Comparison of ENCODE assay signal across 14 cellular contexts in the genomic region with DNA sequence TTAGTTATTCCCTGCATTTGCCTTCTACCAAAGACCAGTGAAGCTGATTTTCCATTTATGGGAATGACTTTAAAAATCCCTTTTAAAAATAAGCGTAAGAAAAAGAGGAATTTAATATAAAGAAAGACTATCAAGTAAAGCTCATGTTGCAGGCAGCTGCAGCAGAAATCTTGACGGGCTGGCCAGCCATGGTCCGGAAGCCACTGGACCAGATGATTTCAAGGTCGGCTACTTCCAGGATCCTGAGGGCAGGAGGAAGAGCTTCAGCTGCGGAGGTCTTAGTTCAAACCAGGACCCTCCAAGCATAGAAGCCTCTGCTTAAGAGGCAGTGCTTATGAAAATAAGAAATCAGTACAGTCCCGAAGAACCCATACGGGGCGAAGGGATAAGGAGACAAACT.
DNase-seq lines count a peak whose midpoint lies in the region; ATAC-seq, FAIRE-seq and TF ChIP-seq lines count a peak whose summit lies in the region.
"Had no signal": no experiment of that assay in that cellular context is flagged by ENCODE, and none has a peak within 500 bp of the region (broad histone marks: within the 10 kb centered on the region; RNA-seq: fewer than 3 reads in every experiment).

No MANE protein-coding gene starts in this region.

- TF ChIP-seq CTCF in HFFc6 (IDR thresholded peaks at IDR 0.05): no peak
- TF ChIP-seq CTCF in H1 (IDR thresholded peaks at IDR 0.05; ENCODE audit: control extremely low read depth in 1 of 3, insufficient read depth in 1 of 3, low read depth in 1 of 3, low read length in 3 of 3): no peak
- TF ChIP-seq CTCF in lower lobe of right lung (IDR thresholded peaks at IDR 0.05): no peak
- TF ChIP-seq CTCF in spleen (IDR thresholded peaks at IDR 0.05 in 8 of 11, conservative IDR thresholded peaks at IDR 0.05 in 3 of 11): no peak

- no peak overlapping the region for H2AK5ac ChIP-seq in H1 (ENCODE audit: low read depth, low read length)

- peak overlapping the region in 1 of 2 experiments; percentile 64; a peak in 1 of 4 replicates for H3K4me2 ChIP-seq in H1 (ENCODE audit: insufficient read depth in 1 of 2, low read depth in 2 of 2, low read length in 2 of 2)

- intact Hi-C loops in lower lobe of right lung (cut with DNase I) (no loop called here), spleen (cut with DNase I; ENCODE audit: low total_unique reads) (no loop called here)

- WGBS in H1 (ENCODE audit: extremely low coverage in 1 of 2, insufficient coverage in 1 of 2, insufficient read length in 1 of 2, insufficient replicate concordance in 2 of 2, low coverage in 1 of 2, low lambda C conversion rate in 2 of 2, missing lambda C conversion rate in 1 of 2), 2 experiments: 72% methylated on average over 8 of the region's 8 CpGs; no CpG with 5 or more reads in 1 of the 2 experiments
- 57 to 76% (median 72%) methylated on average over 8 of the region's 8 CpGs for WGBS in spleen, 5 donors

- peak overlapping the region; percentile 66; the same call in 1 of the 2 replicates for H2BK5ac ChIP-seq in H1 (ENCODE audit: low read depth, low read length)

- TF ChIP-seq RAD21 in H1 (IDR thresholded peaks at IDR 0.05 in 1 of 2, conservative IDR thresholded peaks at IDR 0.05 in 1 of 2; ENCODE audit: low read depth in 2 of 2, low read length in 2 of 2): no peak

- no peak overlapping the region for H3K23ac ChIP-seq in H1 (ENCODE audit: insufficient read length)

- H4K20me1 ChIP-seq in H1 (replicated peaks in 1 of 2; ENCODE audit: control insufficient read depth in 1 of 2, insufficient read depth in 2 of 2, low read length in 2 of 2): no peaks in the 10 kb centered on the region

- POLR2A ChIA-PET in H1 (lab: Charles Lee; ENCODE audit: partially characterized antibody): no interaction called here

- no peak overlapping the region for H3K56ac ChIP-seq in H1 (replicated peaks; ENCODE audit: insufficient read length, low read depth, low read length)

- no peaks in the 10 kb centered on the region for H3K27me3 ChIP-seq in H1 (replicated peaks in 1 of 4; ENCODE audit: control insufficient read depth in 3 of 4, extremely low read depth in 1 of 4, insufficient read depth in 3 of 4, low read length in 3 of 4)
- no peaks in the 10 kb centered on the region for H3K27me3 ChIP-seq in lower lobe of right lung (ENCODE audit: low read depth)
- peaks cover 0 to 5% (median 3%) of the 10 kb centered on the region in 3 donors for H3K27me3 ChIP-seq in skeletal muscle tissue (ENCODE audit: control insufficient read depth in 3 of 3, insufficient read depth in 3 of 3, low read length in 3 of 3)
- peaks cover 0 to 7% (median 0%) of the 10 kb centered on the region in 7 donors for H3K27me3 ChIP-seq in spleen (replicated peaks in 1 of 7)

- no peak overlapping the region for H3K4ac ChIP-seq in H1 (replicated peaks; ENCODE audit: insufficient read length, low read depth, low read length)

- H3K4me1 ChIP-seq in H1 (replicated peaks in 1 of 4; ENCODE audit: control insufficient read depth in 3 of 4, insufficient read depth in 4 of 4, low read length in 3 of 4) (peaks cover 8 to 20% (median 16%) of the 10 kb centered on the region in 4 experiments), lower lobe of right lung (peaks cover 24% of the 10 kb centered on the region), skeletal muscle tissue (ENCODE audit: control insufficient read depth in 3 of 3, insufficient read depth in 3 of 3, low read length in 3 of 3) (peaks cover 0 to 15% (median 4%) of the 10 kb centered on the region in 3 donors), spleen (peaks cover 0 to 14% (median 2%) of the 10 kb centered on the region in 6 donors)
- H3K4me1 ChIP-seq: adrenal gland had no signal

- H3K14ac ChIP-seq in H1 (ENCODE audit: insufficient read length): no peak overlapping the region

- H3K23me2 ChIP-seq in H1 (ENCODE audit: low read depth, low read length): peaks cover 5% of the 10 kb centered on the region; the same call in 1 of the 2 replicates

- H3K9me3 ChIP-seq in H1 (ENCODE audit: insufficient read depth in 2 of 2, low read depth in 1 of 2, low read length in 1 of 2): no peaks in the 10 kb centered on the region
- no peaks in the 10 kb centered on the region for H3K9me3 ChIP-seq in lower lobe of right lung
- no peaks in the 10 kb centered on the region for H3K9me3 ChIP-seq in skeletal muscle tissue (ENCODE audit: control insufficient read depth in 3 of 3, low read length in 3 of 3)
- peaks cover 0 to 9% (median 0%) of the 10 kb centered on the region in 8 donors for H3K9me3 ChIP-seq in spleen
- H3K9me3 ChIP-seq: adrenal gland had no signal

- H2BK20ac ChIP-seq in H1 (ENCODE audit: low read length): 0 out of 2 replicates have a peak overlapping the region, but pooled peaks have one; percentile 77

- no peaks in the 10 kb centered on the region for H3K9me3 Mint-ChIP-seq in HFFc6
- H3K9me3 Mint-ChIP-seq: immature natural killer cell had no signal

- peaks cover 64% of the 10 kb centered on the region for H3K4me1 Mint-ChIP-seq in HFFc6 (ENCODE audit: low read depth)
- H3K4me1 Mint-ChIP-seq: immature natural killer cell had no signal

- no peaks in the 10 kb centered on the region for H3K36me3 Mint-ChIP-seq in HFFc6 (ENCODE audit: low read depth)
- H3K36me3 Mint-ChIP-seq: immature natural killer cell had no signal

- no peak overlapping the region for H4K8ac ChIP-seq in H1 (ENCODE audit: extremely low read depth, insufficient read depth, low read length)

- no peak overlapping the region for H3K9ac ChIP-seq in H1 (replicated peaks in 1 of 4; ENCODE audit: extremely low read depth in 1 of 4, low read depth in 3 of 4, low read length in 3 of 4)
- peak overlapping the region in 2 of 3 donors; percentile 51 to 58 for H3K9ac ChIP-seq in skeletal muscle tissue (ENCODE audit: low read depth in 1 of 3, low read length in 3 of 3)

- H3K18ac ChIP-seq in H1 (ENCODE audit: extremely low read depth, low read length): peak overlapping the region; percentile 38; the same call in 1 of the 2 replicates

- H3K4me3 ChIP-seq in H1 (ENCODE audit: extremely low read depth in 1 of 4, insufficient read depth in 2 of 4, low read depth in 3 of 4, low read length in 4 of 4) (no peak overlapping the region), lower lobe of right lung (peak overlapping the region; percentile 45), skeletal muscle tissue (ENCODE audit: low read length in 3 of 3) (peak overlapping the region in 1 of 3 donors; percentile 46), spleen (no peak overlapping the region)
- H3K4me3 ChIP-seq: adrenal gland had no signal

- peak overlapping the region; percentile 85 for H3K27ac Mint-ChIP-seq in HFFc6
- H3K27ac Mint-ChIP-seq: immature natural killer cell had no signal

- H4K5ac ChIP-seq in H1 (ENCODE audit: insufficient read length, low read depth, low read length): no peak overlapping the region

- peak in 1 of 2 donors; percentile 2 for ATAC-seq in lower lobe of right lung

- H3K4me3 Mint-ChIP-seq in HFFc6: peak overlapping the region; percentile 68
- H3K4me3 Mint-ChIP-seq: immature natural killer cell had no signal

- H2AFZ ChIP-seq in H1 (ENCODE audit: low read length): no peak overlapping the region

- CTCF ChIA-PET in H1 (lab: Charles Lee; ENCODE audit: partially characterized antibody): interaction anchor here (0.6 to 1.3 kb wide), 3 partner anchors 12 to 663 kb away, joined by 3 to 5 read pairs (median 3); no protein-coding TSS in a partner anchor

- no peak for TF ChIP-seq POLR2A in H1 (IDR thresholded peaks at IDR 0.05; ENCODE audit: control extremely low read depth in 1 of 2, low read depth in 2 of 2, low read length in 2 of 2)
- TF ChIP-seq POLR2A in spleen (IDR thresholded peaks at IDR 0.05): no peak

- no peak overlapping the region for H3K27ac ChIP-seq in H1 (ENCODE audit: low read depth, low read length)
- H3K27ac ChIP-seq in lower lobe of right lung: peak overlapping the region; percentile 90
- H3K27ac ChIP-seq in skeletal muscle tissue (ENCODE audit: low read depth, low read length): peak overlapping the region; percentile 68
- H3K27ac ChIP-seq in spleen: no peak overlapping the region

- no peak overlapping the region for H4K91ac ChIP-seq in H1 (replicated peaks; ENCODE audit: insufficient read length, low read length)

- H3K36me3 ChIP-seq in H1 (ENCODE audit: control insufficient read depth in 2 of 4, insufficient read depth in 4 of 4, low read length in 3 of 4) (no peaks in the 10 kb centered on the region; a peak in 1 of 8 replicates), lower lobe of right lung (no peaks in the 10 kb centered on the region), skeletal muscle tissue (ENCODE audit: control insufficient read depth in 3 of 3, insufficient read depth in 3 of 3, low read length in 3 of 3) (no peaks in the 10 kb centered on the region), spleen (no peaks in the 10 kb centered on the region)
- H3K36me3 ChIP-seq: adrenal gland had no signal

- H2BK12ac ChIP-seq in H1 (ENCODE audit: low read depth, low read length): 0 out of 2 replicates have a peak overlapping the region, but pooled peaks have one; percentile 84

- H2BK120ac ChIP-seq in H1 (replicated peaks; ENCODE audit: low read depth, low read length): no peak overlapping the region

- H3K27me3 Mint-ChIP-seq in HFFc6 (ENCODE audit: insufficient read depth): no peaks in the 10 kb centered on the region

- no peak for FAIRE-seq in H1 (lab: Jason Lieb, UNC)

- TF ChIP-seq EP300 in H1 (IDR thresholded peaks at IDR 0.05; ENCODE audit: borderline replicate concordance in 1 of 2, low read depth in 2 of 2, low read length in 2 of 2): no peak

- H2BK15ac ChIP-seq in H1 (ENCODE audit: low read length): no peak overlapping the region

- H3K79me2 ChIP-seq in H1 (ENCODE audit: control insufficient read depth in 1 of 2, insufficient read depth in 2 of 2, low read length in 2 of 2): no peaks in the 10 kb centered on the region

- DNase-seq in HFFc6 (no peak), H1 (ENCODE audit: low read depth in 1 of 2, low spot score in 2 of 2) (no peak), lower lobe of right lung (no peak), NCI-H1436 (lab: John Stamatoyannopoulos, UW) (no peak), spleen (no peak), midbrain (lab: John Stamatoyannopoulos, UW) (no peak)
- no peak for DNase-seq in NK-92 treated with Interleukin-12 subunit alpha and Interleukin-12 subunit beta, amount 100 ng/mL, for 24 hours (lab: John Stamatoyannopoulos, UW)
- DNase-seq: activated CD8-positive, alpha-beta memory T cell treated with anti-CD3 and anti-CD28 coated beads, Interleukin-2, amount 50 U/mL, for 48 hours; adrenal gland; immature natural killer cell; NCI-H345; SIG-M5; stimulated activated CD4-positive, alpha-beta T cell treated with anti-CD3 and anti-CD28 coated beads, Interleukin-4, amount 100 ng/mL, for 4 hours had no signal

- H3K79me1 ChIP-seq in H1 (ENCODE audit: low read depth, low read length): no peaks in the 10 kb centered on the region

TF ChIP-seq in H1, 55 proteins besides CTCF, POLR2A, EP300 and RAD21 (continues in another document):
- no peak for TF ChIP-seq KDM4A (IDR thresholded peaks at IDR 0.05; ENCODE audit: low read depth, low read length, severe bottlenecking)
- TF ChIP-seq SP4 (IDR thresholded peaks at IDR 0.05; ENCODE audit: low read length): no peak
- no peak for TF ChIP-seq EGR1 (IDR thresholded peaks at IDR 0.05; ENCODE audit: borderline replicate concordance, low read depth, low read length)

Comparison
In these comparisons a context has a peak if more than half of its experiments do, and no peak if none do; other contexts are left out.
1. H3K27ac ChIP-seq: peak in lower lobe of right lung (single experiment) and skeletal muscle tissue (single experiment); none in H1 (single experiment) and spleen (0 of 8).
2. H3K9ac ChIP-seq: peak in skeletal muscle tissue (2 of 3); none in H1 (0 of 4).